ENCODE assay signal across 27 cellular contexts in the genomic region with DNA sequence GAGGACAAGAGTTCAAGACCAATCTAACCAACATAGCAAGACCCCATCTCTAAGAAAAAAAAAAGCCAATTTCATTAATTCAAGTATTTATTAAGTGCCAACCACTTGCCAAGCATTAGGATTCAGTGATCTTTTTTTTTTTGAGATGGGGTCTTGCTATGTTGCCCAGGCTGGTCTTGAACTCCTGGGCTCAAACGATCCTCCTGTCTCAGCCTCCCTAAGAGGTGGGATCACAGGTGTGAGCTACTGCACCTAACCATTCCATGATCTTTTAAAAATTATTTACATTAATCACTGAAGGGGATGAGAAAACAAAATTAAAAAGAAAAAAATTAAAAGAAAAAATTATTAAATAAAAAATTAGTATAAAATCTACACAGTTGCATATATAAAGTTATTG.
"Had no signal": no experiment of that assay in that cellular context is flagged by ENCODE, and none has a peak within 500 bp of the region (broad histone marks: within the 10 kb centered on the region; RNA-seq: fewer than 3 reads in every experiment).

No MANE protein-coding gene starts in this region.

- FAIRE-seq: urothelium cell line had no signal

- H3K4me3 ChIP-seq: stomach, suprapubic skin, testis, thoracic aorta, thyroid gland, tibial artery, tibial nerve, transverse colon, upper lobe of left lung, upper lobe of right lung, uterus, vagina had no signal

- H3K27ac ChIP-seq: stomach, suprapubic skin, testis, thoracic aorta, thyroid gland, tibial artery, tibial nerve, transverse colon, upper lobe of left lung, upper lobe of right lung, uterus, vagina had no signal

- DNase-seq: stimulated activated CD4-positive, alpha-beta T cell treated with anti-CD3 and anti-CD28 coated beads, Interleukin-2, amount 100 ng/mL, for 48 hours; stimulated activated CD4-positive, alpha-beta T cell treated with anti-CD3 and anti-CD28 coated beads, Interleukin-4, amount 100 ng/mL, for 1 hour; stimulated activated CD4-positive, alpha-beta T cell treated with anti-CD3 and anti-CD28 coated beads, Interleukin-4, amount 100 ng/mL, for 24 hours; stimulated activated CD4-positive, alpha-beta T cell treated with anti-CD3 and anti-CD28 coated beads, Interleukin-4, amount 100 ng/mL, for 4 hours; stimulated activated CD8-positive, alpha-beta memory T cell treated with anti-CD3 and anti-CD28 coated beads, Interleukin-4, amount 100 ng/mL, for 48 hours; stimulated activated naive B cell treated with anti-CD40 and anti-IgM and Interleukin-4, amounts not matched to agents 10 μg/mL and 1 μg/mL and 100 μg/mL, for 72 hours; stimulated activated naive CD4-positive, alpha-beta T cell; stimulated activated naive CD4-positive, alpha-beta T cell treated with Interleukin-2 at 50 U/mL for 16 hours; stimulated activated naive CD8-positive, alpha-beta T cell treated with anti-CD3 and anti-CD28 coated beads, Interleukin-15, amount 100 ng/mL, for 72 hours; stimulated activated naive CD8-positive, alpha-beta T cell treated with anti-CD3 and anti-CD28 coated beads, Interleukin-15, Interleukin-2, amounts not matched to agents 100 U/mL and 50 U/mL, for 24 hours; stomach; substantia nigra; testis; thyroid gland; tibial artery; transverse colon; trophoblast cell; upper lobe of left lung; upper lobe of right lung; uterus had no signal

- H3K27me3 ChIP-seq: stomach, suprapubic skin, testis, thyroid gland, tibial artery, tibial nerve, transverse colon, upper lobe of left lung, upper lobe of right lung, uterus, vagina had no signal

- H3K9me3 ChIP-seq: stomach, suprapubic skin, testis, thoracic aorta, thyroid gland, tibial artery, tibial nerve, transverse colon, upper lobe of left lung, upper lobe of right lung, uterus, vagina had no signal

- ATAC-seq: stimulated activated effector memory CD8-positive, alpha-beta T cell treated with anti-CD3 and anti-CD28 coated beads, Interleukin-12 subunit alpha, Interleukin-12 subunit beta, amount 100 ng/mL, for 72 hours; stimulated activated memory B cell treated with anti-CD40 and anti-IgM and Interleukin-4, amounts not matched to agents 10 μg/mL and 1 μg/mL and 100 μg/mL, for 72 hours; stimulated activated naive B cell treated with anti-CD40 and anti-IgM and Interleukin-4, amounts not matched to agents 10 μg/mL and 1 μg/mL and 100 μg/mL, for 72 hours; stimulated activated naive CD8-positive, alpha-beta T cell treated with anti-CD3 and anti-CD28 coated beads, Interleukin-15, amount 100 ng/mL, for 72 hours; stimulated activated naive CD8-positive, alpha-beta T cell treated with anti-CD3 and anti-CD28 coated beads, Interleukin-15, Interleukin-2, amounts not matched to agents 100 U/mL and 50 U/mL, for 24 hours; upper lobe of right lung had no signal

- H3K36me3 ChIP-seq: thoracic aorta, uterus had no signal

- H3K4me1 ChIP-seq: stomach, suprapubic skin, testis, thyroid gland, tibial artery, tibial nerve, transverse colon, upper lobe of left lung, upper lobe of right lung, uterus, vagina had no signal
